8 cellular contexts compared by ENCODE assay signal in genomic region chr3:122563717-122564025, GRCh38. TPM values are rescaled to one million over a fixed set of nuclear protein-coding genes. Genes with fewer than 3 reads are reported as not detected.
DNase-seq lines count a peak whose midpoint lies in the region; ATAC-seq and TF ChIP-seq lines count a peak whose summit lies in the region.

No MANE protein-coding gene starts in this region.

- H3K27ac Mint-ChIP-seq in CD8-positive, alpha-beta memory T cell = peak overlapping the region; percentile 88 to 99 (median 94)
- peak overlapping the region; percentile 96 for H3K27ac Mint-ChIP-seq in activated B cell treated with CpG ODN at 0.5 μM for 24 hours

- H3K27me3 Mint-ChIP-seq in CD8-positive, alpha-beta memory T cell = no peaks in the 10 kb centered on the region
- no peaks in the 10 kb centered on the region for H3K27me3 Mint-ChIP-seq in activated B cell treated with CpG ODN at 0.5 μM for 24 hours

- H3K9me3 ChIP-seq in CD8-positive, alpha-beta memory T cell (ENCODE audit: low read length) = no peaks in the 10 kb centered on the region
- H3K9me3 ChIP-seq in fibroblast of lung (ENCODE audit: control insufficient read depth, insufficient read depth, low read depth, low read length) (no peaks in the 10 kb centered on the region), neutrophil (no peaks in the 10 kb centered on the region)

- no peaks in the 10 kb centered on the region for H3K27me3 ChIP-seq in CD8-positive, alpha-beta memory T cell (ENCODE audit: insufficient read depth, low read length, poor library complexity, severe bottlenecking)
- H3K27me3 ChIP-seq in fibroblast of lung (ENCODE audit: control insufficient read depth, insufficient read depth, low read length) = no peaks in the 10 kb centered on the region
- H3K27me3 ChIP-seq in neutrophil = no peaks in the 10 kb centered on the region

- POLR2A ChIA-PET in CD8-positive, alpha-beta memory T cell (lab: Charles Lee) = interaction anchor here (0.6 to 4.3 kb wide), 6 partner anchors 10 to 180 kb away, joined by 4 to 39 read pairs (median 8); partner anchors contain the start of genes FAM162A, KPNA1, MIX23 and PARP14
- POLR2A ChIA-PET in activated B cell treated with CpG ODN at 0.5 μM for 24 hours (lab: Charles Lee) = interaction anchor here (0.5 to 10.2 kb wide), 11 partner anchors 13 to 147 kb away, joined by 3 to 140 read pairs (median 9); partner anchors contain the start of genes PARP14, PARP15 and WDR5B

- H3K4me3 Mint-ChIP-seq in CD8-positive, alpha-beta memory T cell = peak overlapping the region; percentile 91 to 96 (median 94)
- peak overlapping the region; percentile 93 for H3K4me3 Mint-ChIP-seq in activated B cell treated with CpG ODN at 0.5 μM for 24 hours

- no peak for TF ChIP-seq CTCF in activated B cell treated with CpG ODN at 0.5 μM for 24 hours (IDR thresholded peaks at IDR 0.05)
- TF ChIP-seq CTCF in fibroblast of lung (conservative IDR thresholded peaks at IDR 0.05 in 1 of 2, IDR thresholded peaks at IDR 0.05 in 1 of 2; ENCODE audit: low read depth in 1 of 2, low read length in 2 of 2) = no peak
- no peak for TF ChIP-seq CTCF in neutrophil (IDR thresholded peaks at IDR 0.05)

- DNase-seq in CD8-positive, alpha-beta memory T cell = no peak
- DNase-seq in activated B cell treated with CpG ODN at 0.5 μM for 24 hours (no peak), fibroblast of lung (ENCODE audit: low read depth in 2 of 2) (peak; percentile 15 to 24), cerebellar cortex (ENCODE audit: low spot score) (no peak), activated gamma-delta T cell treated with Interleukin-2 at 50 U/mL for 16 hours (no peak)

- H3K4me1 Mint-ChIP-seq in CD8-positive, alpha-beta memory T cell = peaks cover 63 to 78% (median 77%) of the 10 kb centered on the region in 3 donors
- H3K4me1 Mint-ChIP-seq in activated B cell treated with CpG ODN at 0.5 μM for 24 hours = peaks cover 76% of the 10 kb centered on the region

- peaks cover 15% of the 10 kb centered on the region for H3K36me3 ChIP-seq in CD8-positive, alpha-beta memory T cell (ENCODE audit: insufficient read depth, low read length)
- H3K36me3 ChIP-seq in fibroblast of lung (ENCODE audit: control insufficient read depth, insufficient read depth, low read length) (peaks cover 6% of the 10 kb centered on the region), neutrophil (peaks cover 46% of the 10 kb centered on the region)

- peak overlapping the region; percentile 86 for H3K4me3 ChIP-seq in CD8-positive, alpha-beta memory T cell (ENCODE audit: low read length)
- H3K4me3 ChIP-seq in fibroblast of lung (replicated peaks in 1 of 4; ENCODE audit: control extremely low read depth in 1 of 4, insufficient read depth in 1 of 4, low read depth in 3 of 4, low read length in 4 of 4) = peak overlapping the region; percentile 82 to 97 (median 90)
- H3K4me3 ChIP-seq in neutrophil (ENCODE audit: low read depth in 1 of 2, low read length in 1 of 2) = peak overlapping the region; percentile 92 to 93

- H3K4me1 ChIP-seq in CD8-positive, alpha-beta memory T cell (ENCODE audit: insufficient read depth, low read length) = peaks cover 58% of the 10 kb centered on the region
- H3K4me1 ChIP-seq in fibroblast of lung (ENCODE audit: control insufficient read depth, extremely low read depth, insufficient read depth, low read length) (no peaks in the 10 kb centered on the region), neutrophil (ENCODE audit: control insufficient read depth in 1 of 2, insufficient read depth in 1 of 2, low read depth in 1 of 2, low read length in 1 of 2) (peaks cover 22 to 28% of the 10 kb centered on the region in 2 experiments)

- intact Hi-C loops in activated B cell treated with CpG ODN at 0.5 μM for 24 hours (cut with micrococcal nuclease) = loop anchor here (1.0 to 10.0 kb wide), 10 partner anchors 13 to 1016 kb away; partner anchors contain the start of genes POLQ, SEC22A and SLC49A4

- peak overlapping the region; percentile 86 for H3K27ac ChIP-seq in CD8-positive, alpha-beta memory T cell (ENCODE audit: low read depth, low read length)
- peak overlapping the region; percentile 96 for H3K27ac ChIP-seq in fibroblast of lung (ENCODE audit: insufficient read depth, low read length)
- peak overlapping the region; percentile 92 for H3K27ac ChIP-seq in neutrophil

- CTCF ChIA-PET in CD8-positive, alpha-beta memory T cell (lab: Charles Lee) = interaction anchor here (0.8 to 10.7 kb wide), 5 partner anchors 10 to 230 kb away, joined by 3 to 137 read pairs (median 3); partner anchors contain the start of genes HSPBAP1 and PARP14
- CTCF ChIA-PET in activated B cell treated with CpG ODN at 0.5 μM for 24 hours (lab: Charles Lee) = interaction anchor here (1.0 to 6.8 kb wide), 3 partner anchors 14 to 116 kb away, joined by 4 to 46 read pairs (median 5); partner anchors contain the start of genes PARP14 and PARP15

- ATAC-seq in HG02678 (IDR thresholded peaks at IDR 0.05; ENCODE audit: unreplicated experiment) (peak; percentile 4), activated B cell treated with CpG ODN at 0.5 μM for 24 hours (ENCODE audit: low read depth) (peak; percentile 3), GM21367 (IDR thresholded peaks at IDR 0.05; ENCODE audit: unreplicated experiment) (no peak)

- no peaks in the 10 kb centered on the region for H4K20me1 ChIP-seq in fibroblast of lung (ENCODE audit: control insufficient read depth, extremely low read depth, insufficient read depth, low read length)

- H3K36me3 Mint-ChIP-seq in CD8-positive, alpha-beta memory T cell = peaks cover 4 to 52% (median 24%) of the 10 kb centered on the region in 3 donors
- peaks cover 58% of the 10 kb centered on the region for H3K36me3 Mint-ChIP-seq in activated B cell treated with CpG ODN at 0.5 μM for 24 hours (ENCODE audit: low read depth)

- peak overlapping the region; percentile 29 for H2AFZ ChIP-seq in fibroblast of lung (ENCODE audit: low read length)

- peak overlapping the region; percentile 64 for H3K4me2 ChIP-seq in fibroblast of lung (ENCODE audit: extremely low read depth, insufficient read depth, low read length)

- H3K9ac ChIP-seq in fibroblast of lung (ENCODE audit: insufficient read depth, low read length) = peak overlapping the region; percentile 92

- H3K9me3 Mint-ChIP-seq in CD8-positive, alpha-beta memory T cell = no peaks in the 10 kb centered on the region
- no peaks in the 10 kb centered on the region for H3K9me3 Mint-ChIP-seq in activated B cell treated with CpG ODN at 0.5 μM for 24 hours

- H3K79me2 ChIP-seq in fibroblast of lung (ENCODE audit: control insufficient read depth, insufficient read depth, low read length) = peaks cover 19% of the 10 kb centered on the region

RNA-seq across cellular contexts. Expression of gene PARP9, which starts 0.4 kb away (rescaled TPM):
- 10 to 100 TPM; 13.2 to 13.4 TPM for total RNA-seq in CD8-positive, alpha-beta memory T cell
- 32.5 TPM for polyA plus RNA-seq in CD8-positive, alpha-beta memory T cell
- total RNA-seq in activated B cell treated with CpG ODN at 0.5 μM for 24 hours (45.9 and 50.8 TPM in 2 replicates), fibroblast of lung (44.2 and 56.0 TPM in 2 replicates)
- polyA plus RNA-seq in fibroblast of lung = 39.2 and 50.0 TPM in 2 replicates
- 22.5 and 26.1 TPM in 2 replicates for polyA plus RNA-seq in fibroblast of lung (2012)
- polyA minus RNA-seq in fibroblast of lung (ENCODE audit: low replicate concordance) = 6.4 and 10.7 TPM in 2 replicates

RNA-seq across cellular contexts. Expression of gene DTX3L, which starts 0.5 kb away (rescaled TPM):
- total RNA-seq in CD8-positive, alpha-beta memory T cell = 10 to 100 TPM; 22.9 to 24.3 TPM
- 31.2 TPM for polyA plus RNA-seq in CD8-positive, alpha-beta memory T cell
- total RNA-seq in activated B cell treated with CpG ODN at 0.5 μM for 24 hours = 73.8 and 76.5 TPM in 2 replicates
- total RNA-seq in fibroblast of lung = 24.4 and 31.9 TPM in 2 replicates
- polyA plus RNA-seq in fibroblast of lung = 14.5 and 15.9 TPM in 2 replicates
- 13.7 and 17.6 TPM in 2 replicates for polyA plus RNA-seq in fibroblast of lung (2012)
- polyA minus RNA-seq in fibroblast of lung (ENCODE audit: low replicate concordance) = 14.6 and 14.7 TPM in 2 replicates

RNA-seq across cellular contexts. Expression of gene PARP15, which starts 13.8 kb away (rescaled TPM):
- total RNA-seq in CD8-positive, alpha-beta memory T cell = 10 to 100 TPM; 12.7 to 13.9 TPM
- 8.5 TPM for polyA plus RNA-seq in CD8-positive, alpha-beta memory T cell
- 162 and 213 TPM in 2 replicates for total RNA-seq in activated B cell treated with CpG ODN at 0.5 μM for 24 hours
- 0.26 and 1.2 TPM in 2 replicates for total RNA-seq in fibroblast of lung
- polyA plus RNA-seq in fibroblast of lung = 0.62 and 0.70 TPM in 2 replicates
- polyA plus RNA-seq in fibroblast of lung (2012) = 0.20 and 0.23 TPM in 2 replicates
- polyA minus RNA-seq in fibroblast of lung (ENCODE audit: low replicate concordance) = not detected in 2 replicates

RNA-seq across cellular contexts. Expression of gene KPNA1, which starts 48.9 kb away (rescaled TPM):
- total RNA-seq in CD8-positive, alpha-beta memory T cell = 10 to 100 TPM; 58.6 to 60.4 TPM
- 49.1 TPM for polyA plus RNA-seq in CD8-positive, alpha-beta memory T cell
- total RNA-seq in activated B cell treated with CpG ODN at 0.5 μM for 24 hours (72.9 and 76.4 TPM in 2 replicates), fibroblast of lung (21.3 and 23.9 TPM in 2 replicates)
- 54.5 and 56.0 TPM in 2 replicates for polyA plus RNA-seq in fibroblast of lung
- 39.3 and 45.3 TPM in 2 replicates for polyA plus RNA-seq in fibroblast of lung (2012)
- 85.4 and 87.8 TPM in 2 replicates for polyA minus RNA-seq in fibroblast of lung (ENCODE audit: low replicate concordance)

Comparison
In these comparisons a context has a peak if more than half of its experiments do, and no peak if none do; other contexts are left out.
1. DNase-seq: peak in fibroblast of lung (2 of 2); none in CD8-positive, alpha-beta memory T cell (0 of 5), activated B cell treated with CpG ODN at 0.5 μM for 24 hours (single experiment), cerebellar cortex (single experiment) and activated gamma-delta T cell treated with Interleukin-2 at 50 U/mL for 16 hours (single experiment).
2. RNA of gene PARP15, which starts 13.8 kb away (total RNA-seq): 162 to 213 TPM in activated B cell treated with CpG ODN at 0.5 μM for 24 hours; 12.7 to 13.9 TPM in CD8-positive, alpha-beta memory T cell and 0.26 to 1.2 TPM in fibroblast of lung; every median in the first group is over 10 times any median in the second.
3. Peak in every context shown above with its lines, with median percentiles within 50 percentile points of each other: H3K27ac ChIP-seq and H3K4me3 ChIP-seq.